25 cellular contexts compared by ENCODE assay signal in the genomic region with DNA sequence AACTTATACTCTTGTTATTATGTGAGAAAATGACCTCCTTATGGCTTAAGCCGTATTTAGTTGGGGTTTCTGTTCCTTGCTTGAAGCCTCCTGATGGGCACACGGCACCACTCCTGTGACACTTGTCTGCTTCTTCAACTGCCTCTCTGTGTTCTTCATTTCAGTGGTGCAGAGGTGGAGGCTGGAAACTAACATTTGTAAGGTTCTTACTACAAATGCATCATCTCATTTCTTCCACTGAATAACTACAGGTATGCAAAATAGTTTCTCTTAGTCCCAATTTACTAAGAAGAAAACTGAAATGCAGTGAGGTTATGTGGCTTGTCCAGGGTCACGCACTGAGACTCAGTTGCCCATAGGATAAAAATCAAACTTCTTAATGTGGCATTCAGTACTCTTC.
"Had no signal": no experiment of that assay in that cellular context is flagged by ENCODE, and none has a peak within 500 bp of the region (broad histone marks: within the 10 kb centered on the region; RNA-seq: fewer than 3 reads in every experiment).

No MANE protein-coding gene starts in this region.

- H3K27ac Mint-ChIP-seq: mesothelial cell of epicardium; naive B cell; natural killer cell treated with Interleukin-12 subunit alpha and Interleukin-12 subunit beta and Interleukin-15 and Interleukin-18, amount 100 ng/mL, for 72 hours; progenitor cell of endocrine pancreas; stimulated activated naive CD8-positive, alpha-beta T cell treated with anti-CD3 and anti-CD28 coated beads, Interleukin-15, Interleukin-2, amounts not matched to agents 100 ng/mL and 50 ng/mL, for 24 hours had no signal

- H3K4me3 Mint-ChIP-seq: mesothelial cell of epicardium; naive B cell; natural killer cell treated with Interleukin-12 subunit alpha and Interleukin-12 subunit beta and Interleukin-15 and Interleukin-18, amount 100 ng/mL, for 72 hours; neural crest cell; stimulated activated naive CD8-positive, alpha-beta T cell treated with anti-CD3 and anti-CD28 coated beads, Interleukin-15, Interleukin-2, amounts not matched to agents 100 ng/mL and 50 ng/mL, for 24 hours had no signal

- H3K4me1 Mint-ChIP-seq: naive B cell had no signal

- H3K36me3 Mint-ChIP-seq: mesothelial cell of epicardium; naive B cell; natural killer cell treated with Interleukin-12 subunit alpha and Interleukin-12 subunit beta and Interleukin-15 and Interleukin-18, amount 100 ng/mL, for 72 hours had no signal

- DNase-seq: colonic mucosa; effector CD4-positive, alpha-beta T cell; foreskin keratinocyte; heart left ventricle; hippocampal formation; left cardiac atrium; left lung; mesenchymal stem cell; mucosa of descending colon; naive B cell; stimulated activated CD4-positive, alpha-beta T cell treated with anti-CD3 and anti-CD28 coated beads, Interleukin-12 subunit alpha, Interleukin-12 subunit beta, amount 100 ng/mL, for 4 hours; stimulated activated CD4-positive, alpha-beta T cell treated with anti-CD3 and anti-CD28 coated beads, Interleukin-1b, Interleukin-23, amount 100 ng/mL, for 48 hours; stimulated activated CD4-positive, alpha-beta T cell treated with anti-CD3 and anti-CD28 coated beads, Interleukin-4, amount 100 ng/mL, for 1 hour; stimulated activated CD8-positive, alpha-beta memory T cell treated with anti-CD3 and anti-CD28 coated beads, Interleukin-4, amount 100 ng/mL, for 48 hours; transverse colon; upper lobe of right lung; uterus had no signal

- H3K9me3 Mint-ChIP-seq: mesothelial cell of epicardium; natural killer cell treated with Interleukin-12 subunit alpha and Interleukin-12 subunit beta and Interleukin-15 and Interleukin-18, amount 100 ng/mL, for 72 hours; stimulated activated naive CD8-positive, alpha-beta T cell treated with anti-CD3 and anti-CD28 coated beads, Interleukin-15, Interleukin-2, amounts not matched to agents 100 ng/mL and 50 ng/mL, for 24 hours had no signal

- ATAC-seq: esophagus mucosa; foreskin keratinocyte; gastroesophageal sphincter; heart left ventricle; left cardiac atrium; left lung; mucosa of descending colon; natural killer cell treated with Interleukin-12 subunit alpha and Interleukin-12 subunit beta and Interleukin-15 and Interleukin-18, amount 100 ng/mL, for 72 hours; sciatic nerve; upper lobe of right lung had no signal
